In the genomic region with DNA sequence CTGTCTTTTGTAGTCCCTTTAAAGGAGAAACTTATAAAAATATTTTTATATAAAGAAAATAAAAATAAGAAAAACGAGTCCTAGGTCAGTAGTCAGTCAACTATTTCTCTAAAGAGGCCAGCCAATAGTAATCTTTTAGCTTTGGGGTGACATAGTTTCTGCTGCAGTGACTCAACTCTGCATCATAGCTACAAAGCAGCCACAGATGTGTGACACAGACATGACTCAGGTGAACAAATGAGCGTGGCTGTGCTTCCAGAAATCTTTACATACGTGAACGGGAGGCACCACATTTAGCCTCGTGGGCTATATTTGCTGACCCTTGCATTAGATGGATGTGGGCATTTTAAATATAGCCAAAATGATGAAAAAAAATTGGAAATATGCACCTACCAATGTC, we compare ENCODE assay signal across 18 cellular contexts.
DNase-seq lines count a peak whose midpoint lies in the region; ATAC-seq and TF ChIP-seq lines count a peak whose summit lies in the region.
"Had no signal": no experiment of that assay in that cellular context is flagged by ENCODE, and none has a peak within 500 bp of the region (broad histone marks: within the 10 kb centered on the region; RNA-seq: fewer than 3 reads in every experiment).

No MANE protein-coding gene starts in this region.

- H3K9me3 ChIP-seq in WERI-Rb-1 (ENCODE audit: severe bottlenecking) (no peaks in the 10 kb centered on the region), colonic mucosa (no peaks in the 10 kb centered on the region)
- H3K9me3 ChIP-seq: BLaER1, left ventricle myocardium inferior, SJCRH30, thoracic aorta had no signal

- H3K36me3 ChIP-seq in WERI-Rb-1, result no peaks in the 10 kb centered on the region
- no peaks in the 10 kb centered on the region for H3K36me3 ChIP-seq in colonic mucosa
- H3K36me3 ChIP-seq: BLaER1, left ventricle myocardium inferior, SJCRH30, thoracic aorta had no signal

- H3K4me3 ChIP-seq in WERI-Rb-1 (ENCODE audit: low read depth, low read length), result no peak overlapping the region
- H3K4me3 ChIP-seq in colonic mucosa, result no peak overlapping the region
- H3K4me3 ChIP-seq: BLaER1, left ventricle myocardium inferior, SJCRH30, thoracic aorta had no signal

- H3K27me3 ChIP-seq in WERI-Rb-1 (ENCODE audit: insufficient read depth, low read depth, severe bottlenecking), result no peaks in the 10 kb centered on the region
- H3K27me3 ChIP-seq in colonic mucosa, result no peaks in the 10 kb centered on the region
- H3K27me3 ChIP-seq: BLaER1, SJCRH30 had no signal

- intact Hi-C loops in colonic mucosa (cut with DNase I), result no loop called here

- H3K9ac ChIP-seq in colonic mucosa (ENCODE audit: low read depth in 2 of 2, low read length in 2 of 2), result no peak overlapping the region
- H3K9ac ChIP-seq: BLaER1 had no signal

- TF ChIP-seq CTCF in WERI-Rb-1 (IDR thresholded peaks at IDR 0.05; ENCODE audit: low read depth, low read length) (no peak), colonic mucosa (IDR thresholded peaks at IDR 0.05) (no peak)

- peak; percentile 58 for ATAC-seq in esophagus mucosa
- ATAC-seq in HG03460 (IDR thresholded peaks at IDR 0.05; ENCODE audit: unreplicated experiment), result no peak

- H3K4me1 ChIP-seq in colonic mucosa, result no peaks in the 10 kb centered on the region
- H3K4me1 ChIP-seq: BLaER1, left ventricle myocardium inferior, SJCRH30 had no signal

- DNase-seq in ACHN (peak; percentile 42), HCEC 1CT (peak; percentile 9), RPMI7951 (ENCODE audit: low read depth) (peak; percentile 39), GM19238 (ENCODE audit: insufficient read length, low spot score) (no peak), WERI-Rb-1 (no peak), colonic mucosa (no peak)
- DNase-seq: activated CD8-positive, alpha-beta memory T cell treated with anti-CD3 and anti-CD28 coated beads, Interleukin-2, amount 50 U/mL, for 48 hours; DND-41; hippocampal formation; left ventricle myocardium inferior; NCI-H2029 treated with DMSO at 0.1 percent for 48 hours; NCI-H774; posterior cingulate gyrus; SJCRH30 had no signal

- H3K27ac ChIP-seq in WERI-Rb-1 (no peak overlapping the region), colonic mucosa (no peak overlapping the region)
- H3K27ac ChIP-seq: BLaER1, left ventricle myocardium inferior, SJCRH30, thoracic aorta had no signal

- in situ Hi-C loops in ACHN (cut with HindIII; ENCODE audit: low pct_ligation_motif_present, low pct_unique_long_range_greater_than_20kb, low sequenced_read_pairs), result no loop called here

Comparison
In these comparisons a context has a peak if more than half of its experiments do, and no peak if none do; other contexts are left out.
1. DNase-seq: peak in ACHN (single experiment), HCEC 1CT (single experiment) and RPMI7951 (single experiment); none in GM19238 (single experiment), WERI-Rb-1 (single experiment) and colonic mucosa (single experiment).